In genomic region chr1:3746389-3746783, GRCh38 we compare ENCODE assay signal across 9 cellular contexts. TPM values are rescaled to one million over a fixed set of nuclear protein-coding genes. Genes with fewer than 3 reads are reported as not detected.
DNase-seq lines count a peak whose midpoint lies in the region; ATAC-seq and TF ChIP-seq lines count a peak whose summit lies in the region.
"Had no signal": no experiment of that assay in that cellular context is flagged by ENCODE, and none has a peak within 500 bp of the region (broad histone marks: within the 10 kb centered on the region; RNA-seq: fewer than 3 reads in every experiment).

No MANE protein-coding gene starts in this region.

- peak overlapping the region; percentile 62 for H4K8ac ChIP-seq in trophoblast cell (ENCODE audit: low read depth, low read length)

- DNase-seq in GM12864 (ENCODE audit: low read depth) = no peak
- DNase-seq in RWPE2 (ENCODE audit: low spot score) = peak; percentile 47
- peak in 1 of 2 donors; percentile 14 for DNase-seq in fibroblast of lung (ENCODE audit: low read depth in 2 of 2)
- no peak for DNase-seq in trophoblast cell
- DNase-seq in stimulated activated CD4-positive, alpha-beta T cell treated with anti-CD3 and anti-CD28 coated beads, Interleukin-1b, Interleukin-23, amount 100 ng/mL, for 48 hours = no peak
- DNase-seq in AG08396 (ENCODE audit: low spot score) = no peak
- DNase-seq in RPMI8226 = no peak
- no peak for DNase-seq in stimulated activated CD4-positive, alpha-beta T cell treated with anti-CD3 and anti-CD28 coated beads, Interleukin-15, amount 100 ng/mL, for 24 hours

- no peak overlapping the region for H2BK5ac ChIP-seq in trophoblast cell (ENCODE audit: low read depth, low read length, poor library complexity)

- H4K91ac ChIP-seq in trophoblast cell (ENCODE audit: low read depth, low read length) = no peak overlapping the region

- H3K9me3 ChIP-seq in RWPE2 (ENCODE audit: severe bottlenecking) (no peaks in the 10 kb centered on the region), fibroblast of lung (ENCODE audit: control insufficient read depth, insufficient read depth, low read depth, low read length) (no peaks in the 10 kb centered on the region), trophoblast cell (ENCODE audit: insufficient read depth, low read depth, low read length) (peaks cover 5% of the 10 kb centered on the region)

- TF ChIP-seq CTCF in GM12864 (IDR thresholded peaks at IDR 0.05; ENCODE audit: low read depth, low read length, missing control alignments) = no peak
- TF ChIP-seq CTCF in RWPE2 (IDR thresholded peaks at IDR 0.05; ENCODE audit: poor library complexity, severe bottlenecking) = no peak
- no peak for TF ChIP-seq CTCF in fibroblast of lung (conservative IDR thresholded peaks at IDR 0.05 in 1 of 2, IDR thresholded peaks at IDR 0.05 in 1 of 2; ENCODE audit: low read depth in 1 of 2, low read length in 2 of 2)

- H3K14ac ChIP-seq in trophoblast cell (ENCODE audit: low read length) = no peak overlapping the region

- no CpG with 5 or more reads among the region's 30 CpGs for WGBS in trophoblast cell (ENCODE audit: extremely low coverage, insufficient coverage, insufficient read length)

- H3K36me3 ChIP-seq in RWPE2 (ENCODE audit: low read depth) = peaks cover 19% of the 10 kb centered on the region
- peaks cover 3% of the 10 kb centered on the region for H3K36me3 ChIP-seq in fibroblast of lung (ENCODE audit: control insufficient read depth, insufficient read depth, low read length)
- H3K36me3 ChIP-seq in trophoblast cell (ENCODE audit: control insufficient read depth in 1 of 2, insufficient read depth in 2 of 2, low read length in 2 of 2) = peaks cover 18 to 19% of the 10 kb centered on the region in 2 experiments

- peak; percentile 12; the same call in 1 of the 3 replicates for ATAC-seq in RWPE2 (ENCODE audit: low read depth)

- no peak overlapping the region for H3K18ac ChIP-seq in trophoblast cell (ENCODE audit: low read length)

- H3K4me1 ChIP-seq in RWPE2 (ENCODE audit: insufficient read depth, poor library complexity, severe bottlenecking) = no peaks in the 10 kb centered on the region
- H3K4me1 ChIP-seq in fibroblast of lung (ENCODE audit: control insufficient read depth, extremely low read depth, insufficient read depth, low read length) = peaks cover 4% of the 10 kb centered on the region
- peaks cover 3 to 9% of the 10 kb centered on the region in 2 experiments for H3K4me1 ChIP-seq in trophoblast cell (ENCODE audit: control insufficient read depth in 1 of 2, insufficient read depth in 2 of 2, low read length in 2 of 2)

- no peak overlapping the region for H3K4ac ChIP-seq in trophoblast cell (ENCODE audit: low read depth, low read length)

- H2BK120ac ChIP-seq in trophoblast cell (ENCODE audit: insufficient read depth, low read length, poor library complexity) = no peak overlapping the region

- H4K20me1 ChIP-seq in fibroblast of lung (ENCODE audit: control insufficient read depth, extremely low read depth, insufficient read depth, low read length) = no peaks in the 10 kb centered on the region

- no peak overlapping the region for H3K23ac ChIP-seq in trophoblast cell (ENCODE audit: low read length)

- peak overlapping the region; percentile 73 for H3K4me3 ChIP-seq in GM12864 (ENCODE audit: low read depth, low read length)
- peak overlapping the region; percentile 52 for H3K4me3 ChIP-seq in RWPE2 (ENCODE audit: severe bottlenecking)
- peak overlapping the region; percentile 35 to 74 (median 64) for H3K4me3 ChIP-seq in fibroblast of lung (replicated peaks in 1 of 4; ENCODE audit: control extremely low read depth in 1 of 4, insufficient read depth in 1 of 4, low read depth in 3 of 4, low read length in 4 of 4)
- H3K4me3 ChIP-seq in trophoblast cell (ENCODE audit: low read depth, low read length) = peak overlapping the region; percentile 80

- H3K27ac ChIP-seq in RWPE2 (ENCODE audit: poor library complexity, severe bottlenecking) (no peak overlapping the region), fibroblast of lung (ENCODE audit: insufficient read depth, low read length) (no peak overlapping the region), trophoblast cell (ENCODE audit: low read depth, low read length) (no peak overlapping the region)
- H3K27ac ChIP-seq: KMS-11 had no signal

- H4K12ac ChIP-seq in trophoblast cell (ENCODE audit: low read depth, low read length) = no peak overlapping the region

- peaks cover 12% of the 10 kb centered on the region for H3K27me3 ChIP-seq in RWPE2 (ENCODE audit: insufficient read depth, poor library complexity, severe bottlenecking)
- H3K27me3 ChIP-seq in fibroblast of lung (ENCODE audit: control insufficient read depth, insufficient read depth, low read length) = no peaks in the 10 kb centered on the region
- H3K27me3 ChIP-seq in trophoblast cell (ENCODE audit: insufficient read depth, low read length) = no peaks in the 10 kb centered on the region

- H3K4me2 ChIP-seq in fibroblast of lung (ENCODE audit: extremely low read depth, insufficient read depth, low read length) (peak overlapping the region; percentile 77), trophoblast cell (ENCODE audit: low read length) (peak overlapping the region; percentile 95)
- H3K4me2 ChIP-seq: KMS-11 had no signal

- H2AFZ ChIP-seq in fibroblast of lung (ENCODE audit: low read length) (no peak overlapping the region), trophoblast cell (ENCODE audit: insufficient read depth, low read length, poor library complexity) (no peak overlapping the region)

- H2AK5ac ChIP-seq in trophoblast cell (ENCODE audit: low read length) = no peak overlapping the region

- H3K9ac ChIP-seq in fibroblast of lung (ENCODE audit: insufficient read depth, low read length) = peak overlapping the region; percentile 62
- peak overlapping the region; percentile 30 for H3K9ac ChIP-seq in trophoblast cell (ENCODE audit: low read length)
- H3K9ac ChIP-seq: KMS-11 had no signal

- no peak overlapping the region for H2BK12ac ChIP-seq in trophoblast cell (ENCODE audit: low read length)

- no peaks in the 10 kb centered on the region for H3K79me2 ChIP-seq in fibroblast of lung (ENCODE audit: control insufficient read depth, insufficient read depth, low read length)
- H3K79me2 ChIP-seq in trophoblast cell (ENCODE audit: control insufficient read depth, insufficient read depth, low read length, poor library complexity) = peaks cover 3% of the 10 kb centered on the region

- no peaks in the 10 kb centered on the region for H3K79me1 ChIP-seq in trophoblast cell (ENCODE audit: low read length)

RNA-seq across cellular contexts. Expression of gene CCDC27, which starts 5.9 kb away (rescaled TPM):
- not detected in 2 replicates for total RNA-seq in fibroblast of lung
- not detected in 2 replicates for polyA plus RNA-seq in fibroblast of lung
- polyA plus RNA-seq in fibroblast of lung (2012) = not detected in 2 replicates
- polyA minus RNA-seq in fibroblast of lung (ENCODE audit: low replicate concordance) = not detected in 2 replicates
- not detected in 2 replicates for polyA plus RNA-seq in trophoblast cell (2013)

RNA-seq across cellular contexts. Expression of gene SMIM1, which starts 26.2 kb away (rescaled TPM):
- 1.5 and 2.0 TPM in 2 replicates for total RNA-seq in fibroblast of lung
- not detected in 2 replicates for polyA plus RNA-seq in fibroblast of lung
- polyA plus RNA-seq in fibroblast of lung (2012) = 1.0 and 1.5 TPM in 2 replicates
- not detected in 2 replicates for polyA minus RNA-seq in fibroblast of lung (ENCODE audit: low replicate concordance)
- 4.1 TPM in 2 replicates for polyA plus RNA-seq in trophoblast cell (2013)

RNA-seq across cellular contexts. Expression of gene LRRC47, which starts 49.9 kb away (rescaled TPM):
- 25.1 and 26.7 TPM in 2 replicates for total RNA-seq in fibroblast of lung
- polyA plus RNA-seq in fibroblast of lung = 28.8 and 32.4 TPM in 2 replicates
- 29.8 and 30.4 TPM in 2 replicates for polyA plus RNA-seq in fibroblast of lung (2012)
- polyA minus RNA-seq in fibroblast of lung (ENCODE audit: low replicate concordance) = 9.9 and 11.0 TPM in 2 replicates
- polyA plus RNA-seq in trophoblast cell (2013) = 19.3 and 19.6 TPM in 2 replicates
